8 cellular contexts compared by ENCODE assay signal in genomic region chr2:219388127-219388844, GRCh38. TPM values are rescaled to one million over a fixed set of nuclear protein-coding genes. Genes with fewer than 3 reads are reported as not detected.
DNase-seq lines count a peak whose midpoint lies in the region; ATAC-seq and TF ChIP-seq lines count a peak whose summit lies in the region.

No MANE protein-coding gene starts in this region.

- POLR2A ChIA-PET in activated CD4-positive, alpha-beta T cell treated with anti-CD3 and anti-CD28 coated beads for 36 hours (lab: Charles Lee), result interaction anchor here (0.6 to 1.0 kb wide), 3 partner anchors 111 to 159 kb away, joined by 3 read pairs; partner anchors contain the start of genes ANKZF1, ATG9A and TUBA4A

- H3K9me3 ChIP-seq in BE2C, result no peaks in the 10 kb centered on the region

- CTCF ChIA-PET in activated CD4-positive, alpha-beta T cell treated with anti-CD3 and anti-CD28 coated beads for 36 hours (lab: Charles Lee), result interaction anchor here (0.7 to 6.1 kb wide), 18 partner anchors 10 to 255 kb away, joined by 3 to 61 read pairs (median 4); partner anchors contain the start of genes GMPPA and ZFAND2B

- no peaks in the 10 kb centered on the region for H3K4me1 ChIP-seq in BE2C

- H3K9me3 Mint-ChIP-seq in activated CD4-positive, alpha-beta T cell treated with anti-CD3 and anti-CD28 coated beads for 36 hours (ENCODE audit: low read depth), result no peaks in the 10 kb centered on the region

- peak overlapping the region; percentile 82 for H3K27ac Mint-ChIP-seq in activated CD4-positive, alpha-beta T cell treated with anti-CD3 and anti-CD28 coated beads for 36 hours

- peaks cover 29% of the 10 kb centered on the region for H3K36me3 Mint-ChIP-seq in activated CD4-positive, alpha-beta T cell treated with anti-CD3 and anti-CD28 coated beads for 36 hours (ENCODE audit: low read depth)

- intact Hi-C loops in activated CD4-positive, alpha-beta T cell treated with anti-CD3 and anti-CD28 coated beads for 36 hours (cut with DNase I, micrococcal nuclease), result loop anchor here (1.0 to 5.0 kb wide), 19 partner anchors 109 to 1171 kb away; partner anchors contain the start of genes AAMP (in 2 of the 2), CHPF (in 2 of the 2), CNOT9 (in 2 of the 2) and DNAJB2 (in 2 of the 2)
- intact Hi-C loops in left colon (cut with DNase I, micrococcal nuclease), result no loop called here

- H3K27me3 ChIP-seq in BE2C, result no peaks in the 10 kb centered on the region

- DNase-seq in BE2C (peak; percentile 99), GM19240 (ENCODE audit: insufficient read length, low spot score) (peak; percentile 86), NCI-H510A treated with DMSO at 0.1 percent for 48 hours (lab: John Stamatoyannopoulos, UW) (peak; percentile 93), choroid plexus epithelial cell (ENCODE audit: low read depth) (peak; percentile 98), left colon (peak; percentile 99)
- DNase-seq in activated CD4-positive, alpha-beta T cell treated with anti-CD3 and anti-CD28 coated beads for 36 hours, result peak; percentile 100
- DNase-seq in stimulated activated CD4-positive, alpha-beta T cell treated with anti-CD3 and anti-CD28 coated beads, Interleukin-1b, Interleukin-23, amount 100 ng/mL, for 24 hours (ENCODE audit: low read depth in 4 of 4, low spot score in 1 of 4), result peak; percentile 95 to 99 (median 98)

- peak; percentile 39 for TF ChIP-seq CTCF in BE2C (IDR thresholded peaks at IDR 0.05; ENCODE audit: low read depth, low read length)
- TF ChIP-seq CTCF in choroid plexus epithelial cell (conservative IDR thresholded peaks at IDR 0.05; ENCODE audit: low read depth, low read length), result peak; percentile 40

- ATAC-seq in HG03442 (IDR thresholded peaks at IDR 0.05; ENCODE audit: unreplicated experiment), result peak; percentile 79
- peak; percentile 81 for ATAC-seq in activated CD4-positive, alpha-beta T cell treated with anti-CD3 and anti-CD28 coated beads for 36 hours
- ATAC-seq in left colon, result peak; percentile 75

- H3K4me1 Mint-ChIP-seq in activated CD4-positive, alpha-beta T cell treated with anti-CD3 and anti-CD28 coated beads for 36 hours, result peaks cover 9% of the 10 kb centered on the region

- H3K4me3 Mint-ChIP-seq in activated CD4-positive, alpha-beta T cell treated with anti-CD3 and anti-CD28 coated beads for 36 hours, result peak overlapping the region; percentile 97

- H3K36me3 ChIP-seq in BE2C, result peaks cover 9% of the 10 kb centered on the region

- peak overlapping the region; percentile 56 for H3K4me3 ChIP-seq in BE2C (ENCODE audit: low read depth, low read length)
- H3K4me3 ChIP-seq in choroid plexus epithelial cell (ENCODE audit: low read depth, low read length), result peak overlapping the region; percentile 53

- H3K27me3 Mint-ChIP-seq in activated CD4-positive, alpha-beta T cell treated with anti-CD3 and anti-CD28 coated beads for 36 hours, result no peaks in the 10 kb centered on the region

RNA-seq across cellular contexts. Expression of gene DNPEP, which starts 0.6 kb away (rescaled TPM):
- 70.7 TPM for polyA plus RNA-seq in BE2C (2012; ENCODE audit: insufficient read depth, insufficient read length, low read depth)
- 10 to 100 TPM; 81.0 to 93.1 TPM for total RNA-seq in activated CD4-positive, alpha-beta T cell treated with anti-CD3 and anti-CD28 coated beads for 36 hours
- 100 to 1,000 TPM in 1 of 2 donors, 10 to 100 TPM in 1; 94.2 to 130 TPM for total RNA-seq in left colon

RNA-seq across cellular contexts. Expression of gene DES, which starts 29.9 kb away (rescaled TPM):
- 1.5 TPM for polyA plus RNA-seq in BE2C (2012; ENCODE audit: insufficient read depth, insufficient read length, low read depth)
- not detected for total RNA-seq in activated CD4-positive, alpha-beta T cell treated with anti-CD3 and anti-CD28 coated beads for 36 hours
- total RNA-seq in left colon, result 100 to 1,000 TPM in 1 of 2 donors, 10 to 100 TPM in 1; 18.5 to 706 TPM

RNA-seq across cellular contexts. Expression of gene SPEG, which starts 46.4 kb away (rescaled TPM):
- polyA plus RNA-seq in BE2C (2012; ENCODE audit: insufficient read depth, insufficient read length, low read depth), result 269 TPM
- 1 to 10 TPM in 1 of 2 experiments, under 1 TPM in 1; 0.89 to 1.4 TPM for total RNA-seq in activated CD4-positive, alpha-beta T cell treated with anti-CD3 and anti-CD28 coated beads for 36 hours
- total RNA-seq in left colon, result 10 to 100 TPM in 1 of 2 donors, 1 to 10 TPM in 1; 2.9 to 29.4 TPM

RNA-seq across cellular contexts. Expression of gene RESP18, which starts 55.7 kb away (rescaled TPM):
- polyA plus RNA-seq in BE2C (2012; ENCODE audit: insufficient read depth, insufficient read length, low read depth), result not detected
- total RNA-seq in activated CD4-positive, alpha-beta T cell treated with anti-CD3 and anti-CD28 coated beads for 36 hours, result not detected
- not detected for total RNA-seq in left colon

Comparison
In these comparisons a context has a peak if more than half of its experiments do, and no peak if none do; other contexts are left out.
1. Peak in every context shown above with its lines: DNase-seq, ATAC-seq and H3K4me3 ChIP-seq.
2. RNA of gene DES, which starts 29.9 kb away (total RNA-seq): 18.5 to 706 TPM in left colon; not detected in activated CD4-positive, alpha-beta T cell treated with anti-CD3 and anti-CD28 coated beads for 36 hours; every median in the first group is over 10 times any median in the second.
3. intact Hi-C loops: an anchor here in activated CD4-positive, alpha-beta T cell treated with anti-CD3 and anti-CD28 coated beads for 36 hours (1.0 to 5.0 kb wide); none called in left colon.